ENCODE assay signal across 9 cellular contexts in the genomic region with DNA sequence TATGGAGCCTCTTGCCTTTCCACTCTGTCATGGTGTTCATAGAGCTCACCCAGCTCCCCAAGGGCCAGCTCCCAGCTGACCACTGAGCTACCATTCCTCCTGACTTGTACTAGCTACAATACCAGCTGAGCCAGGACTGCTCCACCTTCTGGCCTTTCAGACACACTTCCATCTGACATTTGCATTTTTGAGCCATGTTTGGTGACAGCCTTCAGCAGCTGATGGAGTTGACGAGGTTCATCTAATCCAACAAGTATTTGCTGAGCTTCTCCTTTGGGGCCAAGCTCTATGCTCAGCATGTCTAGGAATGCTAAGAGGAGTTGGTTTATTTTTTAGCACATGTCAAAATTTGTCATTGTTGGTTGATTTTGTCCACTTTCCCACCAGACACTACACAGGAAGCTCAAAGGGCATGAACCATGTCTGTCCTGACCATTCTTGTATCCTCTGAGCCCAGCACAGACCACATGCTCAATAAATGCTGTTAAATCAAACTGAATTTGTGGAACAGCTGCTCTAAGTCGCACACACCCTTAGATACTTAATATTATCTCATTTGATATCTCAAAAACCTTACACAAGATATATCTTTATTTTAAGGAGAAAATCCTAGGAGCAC.
DNase-seq lines count a peak whose midpoint lies in the region; ATAC-seq and TF ChIP-seq lines count a peak whose summit lies in the region.
"Had no signal": no experiment of that assay in that cellular context is flagged by ENCODE, and none has a peak within 500 bp of the region (broad histone marks: within the 10 kb centered on the region; RNA-seq: fewer than 3 reads in every experiment).

No MANE protein-coding gene starts in this region.

- peak; percentile 55 for ATAC-seq in GM18502 (IDR thresholded peaks at IDR 0.05; ENCODE audit: poor library complexity, unreplicated experiment)
- no peak for ATAC-seq in HG03108 (IDR thresholded peaks at IDR 0.05; ENCODE audit: unreplicated experiment)
- ATAC-seq: activated naive CD4-positive, alpha-beta T cell treated with anti-CD3 and anti-CD28 coated beads, Interleukin-2, amount 50 U/mL, for 72 hours had no signal

- peak; percentile 54 for TF ChIP-seq CTCF in retinal pigment epithelial cell (conservative IDR thresholded peaks at IDR 0.05; ENCODE audit: low read depth, low read length)

- H3K4me3 ChIP-seq in retinal pigment epithelial cell (ENCODE audit: low read length) = no peak overlapping the region

- DNase-seq in Kasumi-1 (lab: John Stamatoyannopoulos, UW) (peak; percentile 59 to 60), fibroblast of gingiva (ENCODE audit: low read depth) (peak; percentile 9), retinal pigment epithelial cell (ENCODE audit: low read depth) (no peak), 8988T (no peak), globus pallidus (ENCODE audit: low spot score) (no peak)
- no peak for DNase-seq in stimulated activated CD4-positive, alpha-beta T cell treated with anti-CD3 and anti-CD28 coated beads, Interleukin-2, amount 100 ng/mL, for 48 hours

Comparison
In these comparisons a context has a peak if more than half of its experiments do, and no peak if none do; other contexts are left out.
1. DNase-seq: peak in Kasumi-1 (2 of 2) and fibroblast of gingiva (single experiment); none in retinal pigment epithelial cell (single experiment), stimulated activated CD4-positive, alpha-beta T cell treated with anti-CD3 and anti-CD28 coated beads, Interleukin-2, amount 100 ng/mL, for 48 hours (0 of 2), 8988T (single experiment) and globus pallidus (single experiment).